ENCODE assay signal across 8 cellular contexts in the genomic region with DNA sequence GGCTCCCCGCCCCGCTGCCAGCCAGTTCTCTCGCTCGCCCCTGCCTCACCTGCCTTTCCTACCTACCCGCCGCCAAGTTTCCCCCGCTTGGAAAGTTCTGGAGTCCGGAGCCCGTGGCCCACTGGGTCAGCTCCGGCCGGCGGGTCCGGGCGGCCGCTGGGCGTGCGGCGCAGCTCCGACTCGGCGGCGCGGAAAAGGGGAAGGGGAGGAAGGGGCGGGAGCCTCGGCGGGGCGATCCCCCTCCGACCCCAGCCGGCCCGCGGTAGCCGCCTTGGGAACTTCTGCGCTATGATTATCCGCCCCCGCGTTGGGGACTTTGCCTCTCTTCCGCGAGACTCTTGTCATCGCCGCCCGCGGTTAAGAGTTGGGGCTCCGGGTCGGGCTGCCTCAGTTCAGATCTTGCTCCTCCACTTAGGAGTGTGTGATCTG. TPM values are rescaled to one million over a fixed set of nuclear protein-coding genes. Genes with fewer than 3 reads are reported as not detected.
DNase-seq lines count a peak whose midpoint lies in the region; ATAC-seq and TF ChIP-seq lines count a peak whose summit lies in the region.

No MANE protein-coding gene starts in this region.

- TF ChIP-seq POLR2A in esophagus squamous epithelium (IDR thresholded peaks at IDR 0.05): no peak

- ATAC-seq in GM21737 (IDR thresholded peaks at IDR 0.05; ENCODE audit: unreplicated experiment) (peak; percentile 19), thoracic aorta (ENCODE audit: insufficient number of reproducible peaks, low FRiP score, low read depth) (no peak)

- 0 out of 2 replicates have a peak, but pooled peaks cover 5% of the 10 kb centered on the region for H3F3A ChIP-seq in Loucy (ENCODE audit: low read depth)

- H2AFZ ChIP-seq in Loucy (ENCODE audit: low read length): peak overlapping the region; percentile 94
- peak overlapping the region; percentile 97 for H2AFZ ChIP-seq in neuron (ENCODE audit: low read depth, low read length)

- H3K4me1 ChIP-seq in Loucy (ENCODE audit: insufficient read depth, low read length, poor library complexity, severe bottlenecking) (peaks cover 26% of the 10 kb centered on the region), esophagus squamous epithelium (peaks cover 0 to 30% (median 7%) of the 10 kb centered on the region in 3 donors), neuron (ENCODE audit: insufficient read depth, low read length) (peaks cover 8% of the 10 kb centered on the region), thoracic aorta (ENCODE audit: control insufficient read depth in 1 of 2, low read depth in 2 of 2) (peaks cover 0 to 22% of the 10 kb centered on the region in 2 donors)

- no CpG with 5 or more reads among the region's 44 CpGs for WGBS in esophagus squamous epithelium, 2 donors

- intact Hi-C loops in esophagus squamous epithelium (cut with DNase I): no loop called here

- no peaks in the 10 kb centered on the region for H3K9me3 ChIP-seq in Loucy (ENCODE audit: insufficient read depth, low read depth, low read length)
- no peaks in the 10 kb centered on the region for H3K9me3 ChIP-seq in esophagus squamous epithelium
- no peaks in the 10 kb centered on the region for H3K9me3 ChIP-seq in neuron (ENCODE audit: low read length)
- H3K9me3 ChIP-seq in thoracic aorta: no peaks in the 10 kb centered on the region

- H3K79me2 ChIP-seq in Loucy (ENCODE audit: insufficient read depth, low read length): no peaks in the 10 kb centered on the region

- H3K4me3 ChIP-seq in Loucy (ENCODE audit: low read length, poor library complexity, severe bottlenecking): peak overlapping the region; percentile 79
- peak overlapping the region; percentile 54 to 94 (median 71) for H3K4me3 ChIP-seq in esophagus squamous epithelium
- H3K4me3 ChIP-seq in neuron (ENCODE audit: low read length): peak overlapping the region; percentile 82
- H3K4me3 ChIP-seq in thoracic aorta: peak overlapping the region; percentile 94

- H3K27me3 ChIP-seq in Loucy (ENCODE audit: insufficient read depth, low read length, poor library complexity, severe bottlenecking): no peaks in the 10 kb centered on the region
- peaks cover 0 to 51% (median 4%) of the 10 kb centered on the region in 4 donors for H3K27me3 ChIP-seq in esophagus squamous epithelium
- peaks cover 42% of the 10 kb centered on the region for H3K27me3 ChIP-seq in neuron (ENCODE audit: insufficient read depth, low read length)
- no peaks in the 10 kb centered on the region for H3K27me3 ChIP-seq in thoracic aorta (replicated peaks; ENCODE audit: insufficient read depth)

- H3K27ac ChIP-seq in esophagus squamous epithelium: peak overlapping the region; percentile 65 to 89 (median 76)
- peak overlapping the region in 1 of 2 donors; percentile 34 for H3K27ac ChIP-seq in thoracic aorta

- TF ChIP-seq CTCF in Loucy (conservative IDR thresholded peaks at IDR 0.05; ENCODE audit: low read length) (no peak), esophagus squamous epithelium (IDR thresholded peaks at IDR 0.05) (no peak), thoracic aorta (IDR thresholded peaks at IDR 0.05) (no peak)

- DNase-seq in COLO668 (lab: John Stamatoyannopoulos, UW; ENCODE audit: unreplicated experiment): peak; percentile 51
- DNase-seq in activated CD8-positive, alpha-beta memory T cell treated with anti-CD3 and anti-CD28 coated beads, Interleukin-2, amount 50 U/mL, for 48 hours: peak; percentile 87
- DNase-seq in esophagus squamous epithelium (lab: John Stamatoyannopoulos, UW): no peak
- no peak for DNase-seq in thoracic aorta (ENCODE audit: low spot score)
- no peak for DNase-seq in NCI-H2171 (lab: John Stamatoyannopoulos, UW)

- H4K20me1 ChIP-seq in Loucy (ENCODE audit: insufficient read depth, low read length, poor library complexity, severe bottlenecking): no peaks in the 10 kb centered on the region

- peak overlapping the region; percentile 82 for H3K4me2 ChIP-seq in Loucy (ENCODE audit: low read depth, low read length, poor library complexity, severe bottlenecking)

- peak overlapping the region; percentile 92 for H3K9ac ChIP-seq in Loucy (ENCODE audit: low read depth, low read length, poor library complexity, severe bottlenecking)

- no peaks in the 10 kb centered on the region for H3K9me2 ChIP-seq in Loucy (replicated peaks; ENCODE audit: low read depth, low read length)

- no peaks in the 10 kb centered on the region for H3K36me3 ChIP-seq in Loucy (ENCODE audit: insufficient read depth, low read length)
- H3K36me3 ChIP-seq in esophagus squamous epithelium: no peaks in the 10 kb centered on the region
- no peaks in the 10 kb centered on the region for H3K36me3 ChIP-seq in neuron (ENCODE audit: insufficient read depth, low read length)
- no peaks in the 10 kb centered on the region for H3K36me3 ChIP-seq in thoracic aorta

RNA-seq across cellular contexts. Expression of a gene that starts 31.0 kb away (rescaled TPM):
- total RNA-seq in esophagus squamous epithelium (100 to 1,000 TPM; 135 to 201 (median 169) TPM), thoracic aorta (10 to 100 TPM; 92.6 to 95.7 TPM)

RNA-seq across cellular contexts. Expression of a gene that starts 56.4 kb away (rescaled TPM):
- total RNA-seq in esophagus squamous epithelium: 10 to 100 TPM; 14.2 to 25.4 (median 15.8) TPM
- total RNA-seq in thoracic aorta: 10 to 100 TPM; 33.6 to 74.7 TPM

Comparison
In these comparisons a context has a peak if more than half of its experiments do, and no peak if none do; other contexts are left out.
1. DNase-seq: peak in COLO668 (single experiment) and activated CD8-positive, alpha-beta memory T cell treated with anti-CD3 and anti-CD28 coated beads, Interleukin-2, amount 50 U/mL, for 48 hours (single experiment); none in esophagus squamous epithelium (single experiment), thoracic aorta (single experiment) and NCI-H2171 (single experiment).
2. Peak in every context shown above with its lines, with median percentiles within 50 percentile points of each other: H3K4me3 ChIP-seq.